In the genomic region with DNA sequence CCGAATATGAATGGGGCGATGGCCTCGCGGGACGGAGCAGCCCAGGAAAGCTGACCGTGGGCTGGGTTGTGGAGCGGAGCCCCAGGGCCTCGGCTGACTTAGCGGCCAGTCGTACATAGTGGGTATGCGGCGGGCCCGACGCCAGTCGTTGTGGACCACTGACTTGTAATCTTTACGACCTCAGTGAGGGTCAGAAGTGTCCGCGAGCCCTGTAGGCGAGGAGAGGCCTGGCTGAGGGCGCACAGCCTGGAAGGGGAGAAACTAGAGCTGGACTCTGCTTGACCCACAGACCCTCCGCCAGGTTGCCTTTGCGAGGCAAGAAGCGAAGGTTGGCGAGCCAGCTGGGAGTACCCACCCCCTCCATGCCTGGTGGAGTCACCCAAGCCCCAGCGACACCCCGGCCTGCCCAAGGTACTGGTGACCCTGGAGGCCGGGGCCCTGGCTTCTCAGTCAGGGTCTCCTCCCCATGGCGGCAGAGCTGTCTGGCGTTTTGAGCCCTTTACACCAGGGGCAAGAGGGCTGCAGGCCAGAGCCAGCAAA, we compare ENCODE assay signal across 8 cellular contexts. TPM values are rescaled to one million over a fixed set of nuclear protein-coding genes. Genes with fewer than 3 reads are reported as not detected.
DNase-seq lines count a peak whose midpoint lies in the region; ATAC-seq and TF ChIP-seq lines count a peak whose summit lies in the region.

No MANE protein-coding gene starts in this region.

- intact Hi-C loops in posterior vena cava (cut with DNase I): no loop called here

- peak overlapping the region; percentile 98 for H3K9ac ChIP-seq in fibroblast of lung (ENCODE audit: insufficient read depth, low read length)

- peak overlapping the region; percentile 72 for H3K4me3 ChIP-seq in SJCRH30
- H3K4me3 ChIP-seq in fibroblast of lung (replicated peaks in 1 of 4; ENCODE audit: control extremely low read depth in 1 of 4, insufficient read depth in 1 of 4, low read depth in 3 of 4, low read length in 4 of 4): peak overlapping the region; percentile 95 to 96 (median 95)

- H3K36me3 ChIP-seq in SJCRH30 (no peaks in the 10 kb centered on the region), fibroblast of lung (ENCODE audit: control insufficient read depth, insufficient read depth, low read length) (no peaks in the 10 kb centered on the region)

- H3K4me1 ChIP-seq in SJCRH30 (no peaks in the 10 kb centered on the region; the same call in 1 of the 2 replicates), fibroblast of lung (ENCODE audit: control insufficient read depth, extremely low read depth, insufficient read depth, low read length) (peaks cover 9% of the 10 kb centered on the region)

- H3K27ac ChIP-seq in SJCRH30: peak overlapping the region; percentile 72
- H3K27ac ChIP-seq in fibroblast of lung (ENCODE audit: insufficient read depth, low read length): peak overlapping the region; percentile 99

- no peak for DNase-seq in SJCRH30
- no peak for DNase-seq in fibroblast of lung (ENCODE audit: low read depth in 2 of 2)
- peak; percentile 83 for DNase-seq in posterior vena cava (ENCODE audit: low spot score)
- DNase-seq in middle frontal gyrus (ENCODE audit: extremely low spot score, low spot score): no peak
- no peak for DNase-seq in activated CD4-positive, alpha-beta T cell treated with anti-CD3 and anti-CD28 coated beads, Interleukin-2, amount 50 U/mL, for 1 hour

- H2AFZ ChIP-seq in fibroblast of lung (ENCODE audit: low read length): peak overlapping the region; percentile 94

- H3K27me3 ChIP-seq in SJCRH30: no peaks in the 10 kb centered on the region
- H3K27me3 ChIP-seq in fibroblast of lung (ENCODE audit: control insufficient read depth, insufficient read depth, low read length): peaks cover 8% of the 10 kb centered on the region

- peak; percentile 5 for ATAC-seq in GM21447 (IDR thresholded peaks at IDR 0.05; ENCODE audit: unreplicated experiment)
- ATAC-seq in HG03108 (IDR thresholded peaks at IDR 0.05; ENCODE audit: unreplicated experiment): no peak
- no peak for ATAC-seq in HG02610 (IDR thresholded peaks at IDR 0.05; ENCODE audit: unreplicated experiment)

- no peaks in the 10 kb centered on the region for H4K20me1 ChIP-seq in fibroblast of lung (ENCODE audit: control insufficient read depth, extremely low read depth, insufficient read depth, low read length)

- H3K79me2 ChIP-seq in fibroblast of lung (ENCODE audit: control insufficient read depth, insufficient read depth, low read length): peaks cover 11% of the 10 kb centered on the region

- H3K9me3 ChIP-seq in SJCRH30 (replicated peaks) (no peaks in the 10 kb centered on the region), fibroblast of lung (ENCODE audit: control insufficient read depth, insufficient read depth, low read depth, low read length) (no peaks in the 10 kb centered on the region)

- TF ChIP-seq CTCF in fibroblast of lung (conservative IDR thresholded peaks at IDR 0.05 in 1 of 2, IDR thresholded peaks at IDR 0.05 in 1 of 2; ENCODE audit: low read depth in 1 of 2, low read length in 2 of 2): no peak

- H3K4me2 ChIP-seq in fibroblast of lung (ENCODE audit: extremely low read depth, insufficient read depth, low read length): peak overlapping the region; percentile 100

RNA-seq across cellular contexts. Expression of a gene that starts 15.6 kb away (rescaled TPM):
- 279 and 298 TPM in 2 replicates for total RNA-seq in SJCRH30 (2014; rRNA removed; shearing (Covaris generic))
- total RNA-seq in fibroblast of lung (394 and 677 TPM in 2 replicates), posterior vena cava (100 to 1,000 TPM; 421 to 510 TPM)
- polyA plus RNA-seq in fibroblast of lung: 128 and 186 TPM in 2 replicates
- polyA plus RNA-seq in fibroblast of lung (2012): 362 and 387 TPM in 2 replicates
- 1,364 and 1,482 TPM in 2 replicates for polyA minus RNA-seq in fibroblast of lung (ENCODE audit: low replicate concordance)
